ENCODE assay signal across 15 cellular contexts in the genomic region with DNA sequence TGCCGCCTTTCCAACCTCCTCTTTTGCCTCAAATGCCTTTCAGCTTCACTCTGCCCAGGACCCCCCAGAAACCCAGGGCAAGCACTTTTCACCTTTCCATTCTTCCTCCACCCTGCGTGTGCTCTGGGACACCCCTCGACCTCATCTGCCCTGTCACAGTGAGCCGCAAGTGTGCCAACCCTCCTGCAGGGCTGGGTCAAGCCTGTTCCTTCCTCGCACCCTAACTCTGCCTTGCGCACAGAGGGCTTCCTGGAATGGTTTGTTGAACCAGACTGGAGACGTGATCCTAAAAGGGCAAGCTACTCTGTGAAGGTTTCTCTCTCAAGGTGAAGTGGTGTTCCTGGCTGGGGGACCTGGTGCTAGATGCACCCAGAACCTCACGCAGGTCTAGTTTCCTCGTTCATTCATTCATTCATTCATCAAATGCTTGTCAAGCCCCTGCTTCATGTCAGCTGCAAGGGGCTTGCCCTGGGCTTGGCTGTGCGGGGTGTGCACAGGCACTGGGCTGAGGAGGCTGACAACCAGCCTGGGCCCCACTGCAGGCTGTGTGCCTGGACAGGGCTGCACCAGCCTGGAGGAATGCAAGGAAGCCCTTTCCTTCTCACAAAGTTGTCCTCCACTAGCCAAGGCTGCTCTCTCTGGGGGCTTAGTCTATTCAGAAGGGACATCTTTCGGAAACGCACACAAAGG.
DNase-seq lines count a peak whose midpoint lies in the region; ATAC-seq and TF ChIP-seq lines count a peak whose summit lies in the region.
"Had no signal": no experiment of that assay in that cellular context is flagged by ENCODE, and none has a peak within 500 bp of the region (broad histone marks: within the 10 kb centered on the region; RNA-seq: fewer than 3 reads in every experiment).

No MANE protein-coding gene starts in this region.

- no peak overlapping the region for H2BK15ac ChIP-seq in IMR-90 (ENCODE audit: low read depth, low read length)
- peak overlapping the region; percentile 95 for H2BK15ac ChIP-seq in neuronal stem cell (ENCODE audit: low read length)

- H3K23ac ChIP-seq in IMR-90 (ENCODE audit: low read depth, low read length) = no peak overlapping the region
- no peak overlapping the region for H3K23ac ChIP-seq in neuronal stem cell (ENCODE audit: low read depth, low read length, poor library complexity)

- no peak overlapping the region for H2BK20ac ChIP-seq in IMR-90 (ENCODE audit: low read depth, low read length)

- H2BK120ac ChIP-seq in IMR-90 (ENCODE audit: low read depth, low read length) (no peak overlapping the region), neuronal stem cell (ENCODE audit: low read depth, low read length) (no peak overlapping the region)

- ATAC-seq in activated naive CD8-positive, alpha-beta T cell treated with anti-CD3 and anti-CD28 coated beads, Interleukin-2, amount 50 U/mL, for 24 hours = peak; percentile 16
- ATAC-seq in IMR-90 (ENCODE audit: low read depth) (no peak), left ventricle myocardium superior (peak; percentile 14), HG03196 (IDR thresholded peaks at IDR 0.05; ENCODE audit: unreplicated experiment) (no peak)
- ATAC-seq: HCT116 had no signal

- H2AFZ ChIP-seq in IMR-90 (replicated peaks; ENCODE audit: low read length, poor library complexity) (no peak overlapping the region), neuronal stem cell (ENCODE audit: low read length) (no peak overlapping the region)

- CTCF ChIA-PET in IMR-90 (lab: Yijun Ruan, JAX) (no interaction called here), MCF 10A (lab: Yijun Ruan, JAX) (no interaction called here)

- H3K9ac ChIP-seq in IMR-90 (ENCODE audit: low read depth, low read length) (no peak overlapping the region), neuronal stem cell (ENCODE audit: low read depth, low read length, poor library complexity) (peak overlapping the region; percentile 9)
- H3K9ac ChIP-seq: BLaER1 had no signal

- TF ChIP-seq RAD21 in IMR-90 (IDR thresholded peaks at IDR 0.05; ENCODE audit: low read length) = no peak

- H3K27ac Mint-ChIP-seq in activated naive CD8-positive, alpha-beta T cell treated with anti-CD3 and anti-CD28 coated beads, Interleukin-2, amount 50 U/mL, for 24 hours = no peak overlapping the region
- no peak overlapping the region for H3K27ac Mint-ChIP-seq in activated naive CD8-positive, alpha-beta T cell treated with anti-CD3 and anti-CD28 coated beads for 36 hours
- no peak overlapping the region for H3K27ac Mint-ChIP-seq in MCF 10A (ENCODE audit: low read depth, unreplicated experiment)

- in situ Hi-C loops in IMR-90 (cut with MboI; ENCODE audit: low sequenced_read_pairs) = no loop called here

- no peaks in the 10 kb centered on the region for H3K9me3 ChIP-seq in IMR-90 (ENCODE audit: control insufficient read depth, insufficient read depth, low read length)
- H3K9me3 ChIP-seq in neuronal stem cell (replicated peaks in 1 of 2; ENCODE audit: control insufficient read depth in 2 of 2, insufficient read depth in 1 of 2, low read depth in 1 of 2, low read length in 2 of 2) = no peaks in the 10 kb centered on the region
- H3K9me3 ChIP-seq: Caco-2 had no signal

- H2BK5ac ChIP-seq in IMR-90 (ENCODE audit: low read depth, low read length, poor library complexity, severe bottlenecking) = no peak overlapping the region
- H2BK5ac ChIP-seq in neuronal stem cell (ENCODE audit: low read length) = no peak overlapping the region

- BruUV-seq in IMR-90 (replicated peaks; lab: Mats Ljungman, UMichigan) = no TSS peak
- BruUV-seq in MCF 10A (replicated peaks; lab: Mats Ljungman, UMichigan) = no TSS peak

- H4K5ac ChIP-seq in IMR-90 (ENCODE audit: low read depth, low read length) = no peak overlapping the region

- no peak overlapping the region for H2AK5ac ChIP-seq in IMR-90 (ENCODE audit: low read depth, low read length)
- H2AK5ac ChIP-seq in neuronal stem cell (ENCODE audit: low read depth, low read length) = peak overlapping the region; percentile 88

- H2AK9ac ChIP-seq in IMR-90 (replicated peaks; ENCODE audit: low read depth, low read length, poor library complexity) = peak overlapping the region; percentile 31

- DNase-seq in activated naive CD8-positive, alpha-beta T cell treated with anti-CD3 and anti-CD28 coated beads, Interleukin-2, amount 50 U/mL, for 24 hours = no peak
- no peak for DNase-seq in activated naive CD8-positive, alpha-beta T cell treated with anti-CD3 and anti-CD28 coated beads for 36 hours
- DNase-seq in IMR-90 = no peak
- DNase-seq in left ventricle myocardium superior = no peak
- DNase-seq in neuronal stem cell (ENCODE audit: low spot score) = no peak
- no peak for DNase-seq in MCF 10A (ENCODE audit: unreplicated experiment)
- DNase-seq in stimulated activated naive CD4-positive, alpha-beta T cell treated with Interleukin-2 at 50 U/mL for 16 hours (lab: John Stamatoyannopoulos, UW) = no peak
- DNase-seq: AML-193, Caco-2 had no signal

- H3K4me2 ChIP-seq in IMR-90 (ENCODE audit: low read depth, low read length) (no peak overlapping the region), neuronal stem cell (ENCODE audit: insufficient read depth, low read length, poor library complexity, severe bottlenecking) (no peak overlapping the region)
- H3K4me2 ChIP-seq: BLaER1 had no signal

- H3K4ac ChIP-seq in IMR-90 (ENCODE audit: low read depth, low read length) (no peak overlapping the region), neuronal stem cell (ENCODE audit: low read length) (no peak overlapping the region)

- H4K91ac ChIP-seq in IMR-90 (ENCODE audit: insufficient read depth, low read depth, low read length) (no peak overlapping the region), neuronal stem cell (ENCODE audit: low read depth, low read length, poor library complexity) (peak overlapping the region; percentile 19)

- no peak overlapping the region for H3K56ac ChIP-seq in IMR-90 (ENCODE audit: extremely low read depth, insufficient read depth, low read length)

- H2BK12ac ChIP-seq in neuronal stem cell (ENCODE audit: low read length) = no peak overlapping the region

- POLR2A ChIA-PET in IMR-90 (lab: Charles Lee; ENCODE audit: unreplicated experiment) (no interaction called here), MCF 10A (lab: Yijun Ruan, JAX) (no interaction called here)

- H3K4me1 ChIP-seq in IMR-90 (ENCODE audit: control insufficient read depth, insufficient read depth, low read length) = no peaks in the 10 kb centered on the region; the same call in 1 of the 2 replicates
- peaks cover 5 to 22% of the 10 kb centered on the region in 2 donors for H3K4me1 ChIP-seq in neuronal stem cell (ENCODE audit: control insufficient read depth in 2 of 2, insufficient read depth in 1 of 2, low read depth in 1 of 2, low read length in 2 of 2)
- H3K4me1 ChIP-seq: BLaER1, Caco-2 had no signal

- H3K36me3 Mint-ChIP-seq in activated naive CD8-positive, alpha-beta T cell treated with anti-CD3 and anti-CD28 coated beads, Interleukin-2, amount 50 U/mL, for 24 hours (ENCODE audit: low read depth) = no peaks in the 10 kb centered on the region
- no peaks in the 10 kb centered on the region for H3K36me3 Mint-ChIP-seq in activated naive CD8-positive, alpha-beta T cell treated with anti-CD3 and anti-CD28 coated beads for 36 hours
- no peaks in the 10 kb centered on the region for H3K36me3 Mint-ChIP-seq in MCF 10A (ENCODE audit: insufficient read depth, unreplicated experiment)

- H3K27me3 Mint-ChIP-seq in activated naive CD8-positive, alpha-beta T cell treated with anti-CD3 and anti-CD28 coated beads, Interleukin-2, amount 50 U/mL, for 24 hours = no peaks in the 10 kb centered on the region
- no peaks in the 10 kb centered on the region for H3K27me3 Mint-ChIP-seq in activated naive CD8-positive, alpha-beta T cell treated with anti-CD3 and anti-CD28 coated beads for 36 hours
- H3K27me3 Mint-ChIP-seq in MCF 10A (ENCODE audit: insufficient read depth, unreplicated experiment) = no peaks in the 10 kb centered on the region
- H3K27me3 Mint-ChIP-seq: CD8-positive, alpha-beta memory T cell had no signal

- no peaks in the 10 kb centered on the region; the same call in 1 of the 2 replicates for H4K20me1 ChIP-seq in IMR-90 (ENCODE audit: insufficient read depth, low read length)
- H4K20me1 ChIP-seq: BLaER1 had no signal

- H3K79me1 ChIP-seq in IMR-90 (ENCODE audit: low read depth in 1 of 2, low read length in 2 of 2) (no peaks in the 10 kb centered on the region), neuronal stem cell (ENCODE audit: low read depth, low read length) (no peaks in the 10 kb centered on the region)

- no peaks in the 10 kb centered on the region for H3K9me3 Mint-ChIP-seq in activated naive CD8-positive, alpha-beta T cell treated with anti-CD3 and anti-CD28 coated beads, Interleukin-2, amount 50 U/mL, for 24 hours
- H3K9me3 Mint-ChIP-seq in activated naive CD8-positive, alpha-beta T cell treated with anti-CD3 and anti-CD28 coated beads for 36 hours = no peaks in the 10 kb centered on the region
- H3K9me3 Mint-ChIP-seq in MCF 10A (ENCODE audit: unreplicated experiment) = no peaks in the 10 kb centered on the region
- H3K9me3 Mint-ChIP-seq: CD8-positive, alpha-beta memory T cell had no signal

- no peak overlapping the region for H3K14ac ChIP-seq in IMR-90 (replicated peaks; ENCODE audit: low read depth, low read length)
- no peak overlapping the region for H3K14ac ChIP-seq in neuronal stem cell (ENCODE audit: low read length)

- no peak overlapping the region for H3K4me3 ChIP-seq in IMR-90 (ENCODE audit: insufficient read depth, low read depth, low read length)
- H3K4me3 ChIP-seq in neuronal stem cell (ENCODE audit: low read length in 2 of 2) = no peak overlapping the region
- H3K4me3 ChIP-seq: BLaER1 had no signal

- peaks cover 2% of the 10 kb centered on the region; the same call in 1 of the 2 replicates for H3K36me3 ChIP-seq in IMR-90 (ENCODE audit: control insufficient read depth, insufficient read depth, low read length)
- no peaks in the 10 kb centered on the region for H3K36me3 ChIP-seq in neuronal stem cell (replicated peaks in 1 of 2; ENCODE audit: control insufficient read depth in 2 of 2, insufficient read depth in 2 of 2, low read length in 2 of 2)

- H3K18ac ChIP-seq in IMR-90 (ENCODE audit: low read depth, low read length) (no peak overlapping the region), neuronal stem cell (ENCODE audit: low read length) (peak overlapping the region; percentile 70)

- H3K9me1 ChIP-seq in IMR-90 (ENCODE audit: insufficient read depth, low read length) = no peaks in the 10 kb centered on the region

- TF ChIP-seq CTCF in IMR-90 (conservative IDR thresholded peaks at IDR 0.05; ENCODE audit: low read depth, low read length) (no peak), MCF 10A (IDR thresholded peaks at IDR 0.05; ENCODE audit: unreplicated experiment) (no peak)

- 100% methylated on average over 3 of the region's 12 CpGs; no CpG with 5 or more reads in 1 of the 2 experiments for WGBS in IMR-90 (ENCODE audit: extremely low coverage in 2 of 2, insufficient read length in 1 of 2), 2 experiments
- no CpG with 5 or more reads among the region's 12 CpGs for WGBS in neuronal stem cell (ENCODE audit: extremely low coverage in 2 of 2, insufficient read length in 2 of 2, insufficient replicate concordance in 1 of 2), 2 donors

- H3K4me1 Mint-ChIP-seq in activated naive CD8-positive, alpha-beta T cell treated with anti-CD3 and anti-CD28 coated beads, Interleukin-2, amount 50 U/mL, for 24 hours = no peaks in the 10 kb centered on the region
- H3K4me1 Mint-ChIP-seq in activated naive CD8-positive, alpha-beta T cell treated with anti-CD3 and anti-CD28 coated beads for 36 hours = no peaks in the 10 kb centered on the region
- no peaks in the 10 kb centered on the region for H3K4me1 Mint-ChIP-seq in MCF 10A (ENCODE audit: insufficient read depth, unreplicated experiment)
- H3K4me1 Mint-ChIP-seq: CD8-positive, alpha-beta memory T cell had no signal

- no peak for TF ChIP-seq POLR2A in IMR-90 (IDR thresholded peaks at IDR 0.05; ENCODE audit: low read depth, low read length)

- no peaks in the 10 kb centered on the region for H3K27me3 ChIP-seq in IMR-90 (ENCODE audit: control insufficient read depth, insufficient read depth, low read length)
- no peaks in the 10 kb centered on the region for H3K27me3 ChIP-seq in neuronal stem cell (ENCODE audit: control insufficient read depth in 3 of 3, insufficient read depth in 3 of 3, low read depth in 1 of 3, low read length in 3 of 3)
- H3K27me3 ChIP-seq: BLaER1 had no signal

- dilution Hi-C loops in IMR-90 (cut with HindIII; ENCODE audit: low sequenced_read_pairs, unreplicated experiment) = no loop called here

- intact Hi-C loops in IMR-90 (cut with micrococcal nuclease) (no loop called here), left ventricle myocardium superior (cut with micrococcal nuclease) (no loop called here), MCF 10A (cut with micrococcal nuclease) (no loop called here)

- no peak overlapping the region for H3K4me3 Mint-ChIP-seq in activated naive CD8-positive, alpha-beta T cell treated with anti-CD3 and anti-CD28 coated beads, Interleukin-2, amount 50 U/mL, for 24 hours
- no peak overlapping the region for H3K4me3 Mint-ChIP-seq in activated naive CD8-positive, alpha-beta T cell treated with anti-CD3 and anti-CD28 coated beads for 36 hours
- H3K4me3 Mint-ChIP-seq in MCF 10A (ENCODE audit: unreplicated experiment) = no peak overlapping the region
- H3K4me3 Mint-ChIP-seq: CD8-positive, alpha-beta memory T cell had no signal

- H4K8ac ChIP-seq in IMR-90 (ENCODE audit: low read depth in 2 of 2, low read length in 2 of 2) (no peak overlapping the region), neuronal stem cell (ENCODE audit: low read depth, low read length) (no peak overlapping the region)

- H3K27ac ChIP-seq in IMR-90 (ENCODE audit: insufficient read depth, low read length) (no peak overlapping the region), neuronal stem cell (replicated peaks; ENCODE audit: low read length) (no peak overlapping the region)
- H3K27ac ChIP-seq: 22Rv1, BLaER1, HL-60 had no signal

Comparison
In these comparisons a context has a peak if more than half of its experiments do, and no peak if none do; other contexts are left out.
1. ATAC-seq: peak in activated naive CD8-positive, alpha-beta T cell treated with anti-CD3 and anti-CD28 coated beads, Interleukin-2, amount 50 U/mL, for 24 hours (single experiment) and left ventricle myocardium superior (single experiment); none in IMR-90 (single experiment) and HG03196 (single experiment).